ENCODE assay signal across 9 cellular contexts in the genomic region with DNA sequence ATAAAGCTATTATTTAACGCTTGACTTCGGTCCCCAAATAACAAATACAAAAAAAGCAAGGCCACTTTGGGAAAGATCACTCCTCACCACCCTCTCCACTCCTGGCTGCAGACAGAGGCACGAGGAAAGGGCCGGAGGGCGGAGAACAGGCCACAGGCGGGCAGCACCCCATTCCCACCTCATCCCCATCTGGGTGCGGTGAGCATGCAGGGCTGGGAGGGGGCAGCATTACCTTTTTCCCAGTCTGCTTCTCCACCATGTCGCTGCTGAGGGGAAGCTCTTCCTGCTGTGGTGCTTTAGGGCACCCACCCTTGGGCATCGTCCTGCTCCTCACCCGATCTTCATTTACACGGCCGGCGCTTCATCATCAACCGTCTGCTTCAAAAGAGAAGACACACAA.
DNase-seq lines count a peak whose midpoint lies in the region; ATAC-seq and TF ChIP-seq lines count a peak whose summit lies in the region.
"Had no signal": no experiment of that assay in that cellular context is flagged by ENCODE, and none has a peak within 500 bp of the region (broad histone marks: within the 10 kb centered on the region; RNA-seq: fewer than 3 reads in every experiment).

No MANE protein-coding gene starts in this region.

- H3K36me3 Mint-ChIP-seq in effector memory CD8-positive, alpha-beta T cell (ENCODE audit: insufficient read depth), result peaks cover 58% of the 10 kb centered on the region

- H3K27ac ChIP-seq in DND-41 (ENCODE audit: low read length), result peak overlapping the region; percentile 70
- H3K27ac ChIP-seq in PC-3 (ENCODE audit: low read length), result peak overlapping the region; percentile 94
- no peak overlapping the region for H3K27ac ChIP-seq in trophoblast cell (ENCODE audit: low read depth, low read length)
- H3K27ac ChIP-seq: KMS-11 had no signal

- H3K4me3 ChIP-seq in DND-41 (ENCODE audit: low read depth in 1 of 2, low read length in 2 of 2), result peak overlapping the region in 1 of 2 experiments; percentile 14; a peak in 2 of 4 replicates
- no peak overlapping the region for H3K4me3 ChIP-seq in PC-3 (ENCODE audit: low read length)
- no peak overlapping the region for H3K4me3 ChIP-seq in trophoblast cell (ENCODE audit: low read depth, low read length)
- H3K4me3 ChIP-seq: sigmoid colon had no signal

- peaks cover 71% of the 10 kb centered on the region for H3K36me3 ChIP-seq in DND-41 (ENCODE audit: insufficient read depth, low read length)
- 0 out of 2 replicates have a peak, but pooled peaks cover 4% of the 10 kb centered on the region for H3K36me3 ChIP-seq in PC-3 (ENCODE audit: low read depth, low read length)
- H3K36me3 ChIP-seq in trophoblast cell (ENCODE audit: control insufficient read depth in 1 of 2, insufficient read depth in 2 of 2, low read length in 2 of 2), result peaks cover 27 to 39% of the 10 kb centered on the region in 2 experiments

- H4K8ac ChIP-seq in trophoblast cell (ENCODE audit: low read depth, low read length), result no peak overlapping the region

- no peak for DNase-seq in DND-41
- no peak for DNase-seq in PC-3
- no peak for DNase-seq in effector memory CD8-positive, alpha-beta T cell
- DNase-seq in trophoblast cell, result no peak
- no peak for DNase-seq in omental fat pad (ENCODE audit: low spot score)
- DNase-seq in UCSD-AML1 (lab: John Stamatoyannopoulos, UW; ENCODE audit: unreplicated experiment), result no peak
- DNase-seq in NCI-H1436 treated with DMSO at 0.1 percent for 48 hours (lab: John Stamatoyannopoulos, UW), result no peak
- DNase-seq: sigmoid colon had no signal

- no TSS peak for BruUV-seq in PC-3 (replicated peaks; lab: Mats Ljungman, UMichigan)

- H3K79me2 ChIP-seq in DND-41 (ENCODE audit: insufficient read depth, low read length), result peaks cover 100% of the 10 kb centered on the region
- H3K79me2 ChIP-seq in PC-3 (ENCODE audit: low read length), result peaks cover 86% of the 10 kb centered on the region
- H3K79me2 ChIP-seq in trophoblast cell (ENCODE audit: control insufficient read depth, insufficient read depth, low read length, poor library complexity), result peaks cover 17% of the 10 kb centered on the region

- H3K9me3 ChIP-seq in DND-41 (ENCODE audit: insufficient read depth, low read length, severe bottlenecking), result no peaks in the 10 kb centered on the region
- no peaks in the 10 kb centered on the region for H3K9me3 ChIP-seq in PC-3 (ENCODE audit: low read length)
- H3K9me3 ChIP-seq in trophoblast cell (ENCODE audit: insufficient read depth, low read depth, low read length), result peaks cover 1% of the 10 kb centered on the region
- H3K9me3 ChIP-seq: sigmoid colon had no signal

- H2AFZ ChIP-seq in DND-41 (ENCODE audit: low read depth, low read length) (no peak overlapping the region), PC-3 (ENCODE audit: low read length) (no peak overlapping the region), trophoblast cell (ENCODE audit: insufficient read depth, low read length, poor library complexity) (no peak overlapping the region)

- H4K20me1 ChIP-seq in DND-41 (ENCODE audit: insufficient read depth, low read length) (peaks cover 98% of the 10 kb centered on the region), PC-3 (ENCODE audit: low read length) (no peaks in the 10 kb centered on the region)

- POLR2A ChIA-PET in PC-3 (lab: Charles Lee; ENCODE audit: unreplicated experiment), result no interaction called here

- H3K4me1 ChIP-seq in DND-41 (ENCODE audit: insufficient read depth, low read length), result peaks cover 65% of the 10 kb centered on the region
- H3K4me1 ChIP-seq in PC-3 (ENCODE audit: insufficient read depth, low read length), result peaks cover 72% of the 10 kb centered on the region
- H3K4me1 ChIP-seq in trophoblast cell (ENCODE audit: control insufficient read depth in 1 of 2, insufficient read depth in 2 of 2, low read length in 2 of 2), result peaks cover 27 to 34% of the 10 kb centered on the region in 2 experiments

- no peak overlapping the region for H4K91ac ChIP-seq in trophoblast cell (ENCODE audit: low read depth, low read length)

- H3K27me3 ChIP-seq in DND-41 (ENCODE audit: insufficient read depth, low read length, poor library complexity) (no peaks in the 10 kb centered on the region), PC-3 (ENCODE audit: low read length) (no peaks in the 10 kb centered on the region), trophoblast cell (ENCODE audit: insufficient read depth, low read length) (no peaks in the 10 kb centered on the region)
- H3K27me3 ChIP-seq: sigmoid colon had no signal

- H3K14ac ChIP-seq in trophoblast cell (ENCODE audit: low read length), result no peak overlapping the region

- peaks cover 79 to 85% of the 10 kb centered on the region in 2 donors for H3K4me1 Mint-ChIP-seq in effector memory CD8-positive, alpha-beta T cell (ENCODE audit: low read depth in 2 of 2)

- ATAC-seq in DND-41 (ENCODE audit: insufficient read depth, low read depth), result no peak
- ATAC-seq in PC-3, result no peak
- no peak for ATAC-seq in effector memory CD8-positive, alpha-beta T cell (replicated peaks)
- ATAC-seq in omental fat pad (ENCODE audit: low FRiP score), result no peak

- no peak overlapping the region for H3K23ac ChIP-seq in trophoblast cell (ENCODE audit: low read length)

- no peak overlapping the region for H2AK5ac ChIP-seq in trophoblast cell (ENCODE audit: low read length)

- CTCF ChIA-PET in PC-3 (lab: Charles Lee), result interaction anchor here (0.5 to 0.6 kb wide), 2 partner anchors 13 to 106 kb away, joined by 3 read pairs; no protein-coding TSS in a partner anchor

- H4K12ac ChIP-seq in trophoblast cell (ENCODE audit: low read depth, low read length), result no peak overlapping the region

- H2BK120ac ChIP-seq in trophoblast cell (ENCODE audit: insufficient read depth, low read length, poor library complexity), result no peak overlapping the region

- H3K9me2 ChIP-seq in PC-3 (replicated peaks; ENCODE audit: low read length), result no peaks in the 10 kb centered on the region

- H3F3A ChIP-seq in PC-3 (ENCODE audit: low read length, unreplicated experiment), result peaks cover 6% of the 10 kb centered on the region

- no peaks in the 10 kb centered on the region for H3K9me3 Mint-ChIP-seq in effector memory CD8-positive, alpha-beta T cell

- no CpG with 5 or more reads among the region's 14 CpGs for WGBS in trophoblast cell (ENCODE audit: extremely low coverage, insufficient coverage, insufficient read length)

- TF ChIP-seq CTCF in DND-41 (IDR thresholded peaks at IDR 0.05; ENCODE audit: borderline replicate concordance, extremely low read depth, low read length, poor library complexity, severe bottlenecking) (peak; percentile 18), PC-3 (conservative IDR thresholded peaks at IDR 0.05; ENCODE audit: low read depth, low read length) (no peak), omental fat pad (IDR thresholded peaks at IDR 0.05) (no peak)

- peak overlapping the region; percentile 82 for H3K4ac ChIP-seq in trophoblast cell (ENCODE audit: low read depth, low read length)

- H3K9ac ChIP-seq in DND-41 (ENCODE audit: low read depth, low read length) (peak overlapping the region; percentile 36), PC-3 (ENCODE audit: low read length) (peak overlapping the region; percentile 61), trophoblast cell (ENCODE audit: low read length) (no peak overlapping the region)
- H3K9ac ChIP-seq: KMS-11 had no signal

- peak overlapping the region; percentile 97 to 99 for H3K27ac Mint-ChIP-seq in effector memory CD8-positive, alpha-beta T cell

- H2BK5ac ChIP-seq in trophoblast cell (ENCODE audit: low read depth, low read length, poor library complexity), result no peak overlapping the region

- H3K27me3 Mint-ChIP-seq in effector memory CD8-positive, alpha-beta T cell, result no peaks in the 10 kb centered on the region

- H3K79me1 ChIP-seq in trophoblast cell (ENCODE audit: low read length), result peaks cover 2% of the 10 kb centered on the region

- H3K18ac ChIP-seq in trophoblast cell (ENCODE audit: low read length), result peak overlapping the region; percentile 1

- H3K4me3 Mint-ChIP-seq in effector memory CD8-positive, alpha-beta T cell, result peak overlapping the region; percentile 85 to 92

- intact Hi-C loops in PC-3 (cut with micrococcal nuclease), result loop anchor here (5.0 kb wide), 1 partner anchor 186 kb away; no protein-coding TSS in a partner anchor

- no peak overlapping the region for H2BK12ac ChIP-seq in trophoblast cell (ENCODE audit: low read length)

- H3K4me2 ChIP-seq in DND-41 (ENCODE audit: insufficient read depth, low read length) (peak overlapping the region; percentile 45), PC-3 (ENCODE audit: low read length) (peak overlapping the region; percentile 42), trophoblast cell (ENCODE audit: low read length) (no peak overlapping the region)
- H3K4me2 ChIP-seq: KMS-11 had no signal
